Comparison of ENCODE assay signal across 18 cellular contexts in genomic region chr10:119424591-119424975, GRCh38.
"Had no signal": no experiment of that assay in that cellular context is flagged by ENCODE, and none has a peak within 500 bp of the region (broad histone marks: within the 10 kb centered on the region; RNA-seq: fewer than 3 reads in every experiment).

No MANE protein-coding gene starts in this region.

- H3K9me3 ChIP-seq: esophagus muscularis mucosa, gastroesophageal sphincter, ovary, right atrium auricular region, tibial artery, upper lobe of left lung, uterus had no signal

- H3K9me3 Mint-ChIP-seq: naive B cell; nephron; stimulated activated naive CD8-positive, alpha-beta T cell treated with anti-CD3 and anti-CD28 coated beads, Interleukin-15, Interleukin-2, amounts not matched to agents 100 ng/mL and 50 ng/mL, for 24 hours had no signal

- DNase-seq: effector memory CD4-positive, alpha-beta T cell; kidney; left cardiac atrium; mesendoderm; naive B cell; small intestine; stimulated activated CD4-positive, alpha-beta T cell treated with anti-CD3 and anti-CD28 coated beads, Interleukin-12 subunit alpha, Interleukin-12 subunit beta, amount 100 ng/mL, for 4 hours; stimulated activated CD4-positive, alpha-beta T cell treated with anti-CD3 and anti-CD28 coated beads, Interleukin-2, amount 100 ng/mL, for 48 hours; tibial artery; upper lobe of left lung; uterus had no signal

- H3K4me3 Mint-ChIP-seq: naive B cell; nephron; stimulated activated naive CD8-positive, alpha-beta T cell treated with anti-CD3 and anti-CD28 coated beads, Interleukin-15, Interleukin-2, amounts not matched to agents 100 ng/mL and 50 ng/mL, for 24 hours had no signal

- H3K4me1 ChIP-seq: uterus had no signal

- H3K27ac Mint-ChIP-seq: stimulated activated naive CD8-positive, alpha-beta T cell treated with anti-CD3 and anti-CD28 coated beads, Interleukin-15, Interleukin-2, amounts not matched to agents 100 ng/mL and 50 ng/mL, for 24 hours had no signal

- ATAC-seq: gastroesophageal sphincter had no signal

- H3K4me3 ChIP-seq: esophagus muscularis mucosa, gastroesophageal sphincter, ovary, right atrium auricular region, tibial artery, upper lobe of left lung, uterus had no signal

- H3K27ac ChIP-seq: epithelial cell of prostate, esophagus muscularis mucosa, ovary, right atrium auricular region, tibial artery, uterus had no signal

- H3K36me3 ChIP-seq: ovary, uterus had no signal

- H3K27me3 ChIP-seq: esophagus muscularis mucosa, gastroesophageal sphincter, ovary, right atrium auricular region, tibial artery, upper lobe of left lung, uterus had no signal
